Comparison of ENCODE assay signal across 8 cellular contexts in genomic region chr11:42407379-42407778, GRCh38.
DNase-seq lines count a peak whose midpoint lies in the region; ATAC-seq and TF ChIP-seq lines count a peak whose summit lies in the region.

No MANE protein-coding gene starts in this region.

- H3K23ac ChIP-seq in neuronal stem cell (ENCODE audit: low read depth, low read length, poor library complexity) = no peak overlapping the region

- H2BK15ac ChIP-seq in neuronal stem cell (ENCODE audit: low read length) = no peak overlapping the region

- DNase-seq in GM13976 (ENCODE audit: low spot score) = no peak
- DNase-seq in NCI-H187 (lab: John Stamatoyannopoulos, UW) = peak; percentile 75 to 78
- DNase-seq in neuronal stem cell (ENCODE audit: low spot score) = peak; percentile 92
- DNase-seq in T-helper 2 cell treated with Interferon-gamma antibody and Interleukin-4, amounts not matched to agents 5 μg/mL and 100 μg/mL, for 36 hours (ENCODE audit: low spot score) = no peak
- no peak for DNase-seq in lower lobe of right lung

- H3K4me1 ChIP-seq in neuronal stem cell (ENCODE audit: control insufficient read depth in 2 of 2, insufficient read depth in 1 of 2, low read depth in 1 of 2, low read length in 2 of 2) (peaks cover 5 to 10% of the 10 kb centered on the region in 2 donors), lower lobe of right lung (no peaks in the 10 kb centered on the region)

- H3K9me3 Mint-ChIP-seq in brain = peaks cover 0 to 9% (median 0%) of the 10 kb centered on the region in 5 experiments
- peaks cover 35% of the 10 kb centered on the region for H3K9me3 Mint-ChIP-seq in T-helper 2 cell treated with Interferon-gamma antibody and Interleukin-4, amounts not matched to agents 5 μg/mL and 100 μg/mL, for 36 hours

- H3K36me3 ChIP-seq in neuronal stem cell (replicated peaks in 1 of 2; ENCODE audit: control insufficient read depth in 2 of 2, insufficient read depth in 2 of 2, low read length in 2 of 2) (no peaks in the 10 kb centered on the region), lower lobe of right lung (no peaks in the 10 kb centered on the region)

- H2BK12ac ChIP-seq in neuronal stem cell (ENCODE audit: low read length) = no peak overlapping the region

- no peak overlapping the region for H3K14ac ChIP-seq in neuronal stem cell (ENCODE audit: low read length)

- no peak overlapping the region for H3K9ac ChIP-seq in neuronal stem cell (ENCODE audit: low read depth, low read length, poor library complexity)

- H3K27ac ChIP-seq in neuronal stem cell (replicated peaks; ENCODE audit: low read length) = peak overlapping the region; percentile 79
- H3K27ac ChIP-seq in lower lobe of right lung = no peak overlapping the region

- intact Hi-C loops in lower lobe of right lung (cut with DNase I) = no loop called here

- peak overlapping the region in 2 of 5 experiments; percentile 9 to 26 for H3K4me3 Mint-ChIP-seq in brain
- H3K4me3 Mint-ChIP-seq in T-helper 2 cell treated with Interferon-gamma antibody and Interleukin-4, amounts not matched to agents 5 μg/mL and 100 μg/mL, for 36 hours = no peak overlapping the region

- H3K4me3 ChIP-seq in neuronal stem cell (ENCODE audit: low read length in 2 of 2) = no peak overlapping the region
- no peak overlapping the region for H3K4me3 ChIP-seq in lower lobe of right lung

- peaks cover 38% of the 10 kb centered on the region for H3K4me1 Mint-ChIP-seq in brain
- H3K4me1 Mint-ChIP-seq in T-helper 2 cell treated with Interferon-gamma antibody and Interleukin-4, amounts not matched to agents 5 μg/mL and 100 μg/mL, for 36 hours (ENCODE audit: low read depth) = no peaks in the 10 kb centered on the region

- no peaks in the 10 kb centered on the region for H3K27me3 ChIP-seq in neuronal stem cell (ENCODE audit: control insufficient read depth in 3 of 3, insufficient read depth in 3 of 3, low read depth in 1 of 3, low read length in 3 of 3)
- no peaks in the 10 kb centered on the region for H3K27me3 ChIP-seq in lower lobe of right lung (ENCODE audit: low read depth)

- H4K91ac ChIP-seq in neuronal stem cell (ENCODE audit: low read depth, low read length, poor library complexity) = no peak overlapping the region

- H3K27me3 Mint-ChIP-seq in brain = no peaks in the 10 kb centered on the region
- H3K27me3 Mint-ChIP-seq in T-helper 2 cell treated with Interferon-gamma antibody and Interleukin-4, amounts not matched to agents 5 μg/mL and 100 μg/mL, for 36 hours (ENCODE audit: low read depth) = no peaks in the 10 kb centered on the region

- no peak overlapping the region for H2AK5ac ChIP-seq in neuronal stem cell (ENCODE audit: low read depth, low read length)

- H3K9me3 ChIP-seq in neuronal stem cell (replicated peaks in 1 of 2; ENCODE audit: control insufficient read depth in 2 of 2, insufficient read depth in 1 of 2, low read depth in 1 of 2, low read length in 2 of 2) = no peaks in the 10 kb centered on the region
- H3K9me3 ChIP-seq in lower lobe of right lung = no peaks in the 10 kb centered on the region

- in situ Hi-C loops in GM13976 (cut with MboI; ENCODE audit: low sequenced_read_pairs, unreplicated experiment) = no loop called here

- H3K4ac ChIP-seq in neuronal stem cell (ENCODE audit: low read length) = no peak overlapping the region

- peak overlapping the region; percentile 71 for H2AFZ ChIP-seq in neuronal stem cell (ENCODE audit: low read length)

- H3K79me1 ChIP-seq in neuronal stem cell (ENCODE audit: low read depth, low read length) = no peaks in the 10 kb centered on the region

- TF ChIP-seq CTCF in GM13976 (IDR thresholded peaks at IDR 0.05; ENCODE audit: borderline replicate concordance, control extremely low read depth, extremely low read depth, insufficient read depth, missing control alignments) (peak; percentile 19), brain (conservative IDR thresholded peaks at IDR 0.05) (peak; percentile 39 to 75), lower lobe of right lung (IDR thresholded peaks at IDR 0.05) (no peak)

- no peak overlapping the region for H4K8ac ChIP-seq in neuronal stem cell (ENCODE audit: low read depth, low read length)

- H2BK5ac ChIP-seq in neuronal stem cell (ENCODE audit: low read length) = no peak overlapping the region

- H3K18ac ChIP-seq in neuronal stem cell (ENCODE audit: low read length) = no peak overlapping the region

- H3K36me3 Mint-ChIP-seq in brain = no peaks in the 10 kb centered on the region
- no peaks in the 10 kb centered on the region for H3K36me3 Mint-ChIP-seq in T-helper 2 cell treated with Interferon-gamma antibody and Interleukin-4, amounts not matched to agents 5 μg/mL and 100 μg/mL, for 36 hours (ENCODE audit: low read depth)

- H2BK120ac ChIP-seq in neuronal stem cell (ENCODE audit: low read depth, low read length) = no peak overlapping the region

- peak overlapping the region in 3 of 5 experiments; percentile 30 to 84 (median 61) for H3K27ac Mint-ChIP-seq in brain
- no peak overlapping the region for H3K27ac Mint-ChIP-seq in T-helper 2 cell treated with Interferon-gamma antibody and Interleukin-4, amounts not matched to agents 5 μg/mL and 100 μg/mL, for 36 hours

- no CpG with 5 or more reads among the region's 3 CpGs for WGBS in neuronal stem cell (ENCODE audit: extremely low coverage in 2 of 2, insufficient read length in 2 of 2, insufficient replicate concordance in 1 of 2), 2 donors

- H3K4me2 ChIP-seq in neuronal stem cell (ENCODE audit: insufficient read depth, low read length, poor library complexity, severe bottlenecking) = no peak overlapping the region

- ATAC-seq in HG03108 (IDR thresholded peaks at IDR 0.05; ENCODE audit: unreplicated experiment) (no peak), GM21528 (IDR thresholded peaks at IDR 0.05; ENCODE audit: low FRiP score, unreplicated experiment) (no peak), lower lobe of right lung (no peak)

Comparison
In these comparisons a context has a peak if more than half of its experiments do, and no peak if none do; other contexts are left out.
1. DNase-seq: peak in NCI-H187 (2 of 2) and neuronal stem cell (single experiment); none in GM13976 (single experiment), T-helper 2 cell treated with Interferon-gamma antibody and Interleukin-4, amounts not matched to agents 5 μg/mL and 100 μg/mL, for 36 hours (single experiment) and lower lobe of right lung (single experiment).